In the genomic region with DNA sequence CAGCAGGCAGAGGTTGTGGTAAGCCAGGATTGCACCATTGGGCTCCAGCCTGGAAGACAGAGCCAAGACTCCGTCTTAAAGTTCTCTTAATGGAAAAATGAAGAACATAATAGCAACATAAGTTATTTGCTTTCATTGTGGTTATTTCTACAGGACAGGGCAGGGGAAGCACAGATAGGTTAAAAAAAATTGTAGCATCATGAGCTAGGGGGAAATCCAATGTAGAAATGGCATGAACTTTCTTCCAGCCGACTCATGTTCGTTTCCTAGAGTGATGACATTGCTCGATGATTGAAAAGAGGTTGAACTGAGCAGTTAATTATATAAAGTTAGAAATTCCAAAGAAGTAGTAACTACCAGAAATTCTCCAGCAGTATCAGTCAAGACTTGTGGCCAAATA, we compare ENCODE assay signal across 10 cellular contexts. TPM values are rescaled to one million over a fixed set of nuclear protein-coding genes. Genes with fewer than 3 reads are reported as not detected.
DNase-seq lines count a peak whose midpoint lies in the region; ATAC-seq, FAIRE-seq and TF ChIP-seq lines count a peak whose summit lies in the region.
"Had no signal": no experiment of that assay in that cellular context is flagged by ENCODE, and none has a peak within 500 bp of the region (broad histone marks: within the 10 kb centered on the region; RNA-seq: fewer than 3 reads in every experiment).

No MANE protein-coding gene starts in this region.

- H4K20me1 ChIP-seq in BLaER1 = peaks cover 100% of the 10 kb centered on the region
- H4K20me1 ChIP-seq in GM23248 (ENCODE audit: insufficient read depth) = peaks cover 69% of the 10 kb centered on the region

- peak; percentile 45 for DNase-seq in GM23248
- no peak for DNase-seq in naive B cell
- no peak for DNase-seq in kidney
- DNase-seq in stimulated activated CD4-positive, alpha-beta T cell treated with anti-CD3 and anti-CD28 coated beads, Interleukin-4, amount 100 ng/mL, for 24 hours = no peak
- no peak for DNase-seq in testis
- DNase-seq in NCI-H146 (lab: John Stamatoyannopoulos, UW) = no peak
- DNase-seq: islet precursor cell, NCI-H774 had no signal

- H3K4me1 ChIP-seq in BLaER1 (peaks cover 67% of the 10 kb centered on the region), GM23248 (ENCODE audit: insufficient read depth) (peaks cover 71% of the 10 kb centered on the region), kidney (ENCODE audit: control insufficient read depth in 1 of 2, insufficient read depth in 1 of 2, low read depth in 1 of 2, low read length in 2 of 2) (peaks cover 12 to 21% of the 10 kb centered on the region in 2 donors), testis (peaks cover 25% of the 10 kb centered on the region)

- no peak for TF ChIP-seq POLR2A in testis (IDR thresholded peaks at IDR 0.05)

- peaks cover 52% of the 10 kb centered on the region for H3F3A ChIP-seq in GM23248 (ENCODE audit: insufficient read depth)

- 0 out of 2 replicates have a peak overlapping the region, but pooled peaks have one; percentile 17 for H3K4me2 ChIP-seq in BLaER1
- H3K4me2 ChIP-seq in GM23248 (ENCODE audit: unreplicated experiment) = peak overlapping the region; percentile 33

- H3K36me3 Mint-ChIP-seq in naive B cell = no peaks in the 10 kb centered on the region

- H3K9me3 Mint-ChIP-seq in naive B cell = no peaks in the 10 kb centered on the region

- no peak overlapping the region for H2AFZ ChIP-seq in GM23248

- peak overlapping the region in 3 of 8 donors; percentile 0 to 25 (median 15) for H3K4me3 Mint-ChIP-seq in naive B cell

- H3K27ac ChIP-seq in BLaER1 (no peak overlapping the region), GM23248 (peak overlapping the region; percentile 28), cingulate gyrus (ENCODE audit: low read depth, low read length) (peak overlapping the region; percentile 7), kidney (ENCODE audit: low read depth in 2 of 2, low read length in 2 of 2) (no peak overlapping the region), testis (peak overlapping the region in 1 of 2 donors; percentile 5)

- no peaks in the 10 kb centered on the region for H3K27me3 ChIP-seq in BLaER1
- H3K27me3 ChIP-seq in GM23248 (replicated peaks; ENCODE audit: insufficient read depth) = no peaks in the 10 kb centered on the region
- H3K27me3 ChIP-seq in testis = no peaks in the 10 kb centered on the region

- H3K27ac Mint-ChIP-seq in naive B cell = peak overlapping the region in 5 of 6 donors; percentile 46 to 88 (median 86)

- H3K4me3 ChIP-seq in BLaER1 = no peak overlapping the region
- no peak overlapping the region for H3K4me3 ChIP-seq in GM23248
- no peak overlapping the region for H3K4me3 ChIP-seq in kidney (ENCODE audit: low read length in 2 of 2)
- no peak overlapping the region for H3K4me3 ChIP-seq in testis

- H3K9me3 ChIP-seq in BLaER1 (no peaks in the 10 kb centered on the region), GM23248 (ENCODE audit: low read depth) (no peaks in the 10 kb centered on the region), kidney (ENCODE audit: control insufficient read depth in 1 of 2, low read length in 2 of 2) (no peaks in the 10 kb centered on the region), testis (no peaks in the 10 kb centered on the region)

- peaks cover 98% of the 10 kb centered on the region for H3K79me2 ChIP-seq in GM23248 (ENCODE audit: insufficient read depth)

- H3K9ac ChIP-seq in BLaER1 = no peak overlapping the region
- no peak overlapping the region for H3K9ac ChIP-seq in GM23248
- H3K9ac ChIP-seq in kidney (ENCODE audit: low read length in 2 of 2) = no peak overlapping the region

- H3K4me1 Mint-ChIP-seq in naive B cell = peaks cover 45 to 79% (median 68%) of the 10 kb centered on the region in 3 donors

- in situ Hi-C loops in GM23248 (cut with MboI) = no loop called here

- 38 to 42% methylated on average over 4 of the region's 4 CpGs for WGBS in GM23248 (ENCODE audit: low coverage in 1 of 2, low lambda C conversion rate in 2 of 2, missing lambda C conversion rate in 2 of 2), 2 experiments
- 70 to 77% methylated on average over 4 of the region's 4 CpGs for WGBS in testis, 2 donors

- H3K36me3 ChIP-seq in BLaER1 (peaks cover 80% of the 10 kb centered on the region), GM23248 (ENCODE audit: low read depth) (no peaks in the 10 kb centered on the region; the same call in 1 of the 2 replicates), kidney (ENCODE audit: control insufficient read depth in 1 of 2, insufficient read depth in 2 of 2, low read length in 2 of 2) (peaks cover 0 to 1% of the 10 kb centered on the region in 2 donors), testis (ENCODE audit: low read depth, missing control alignments) (no peaks in the 10 kb centered on the region)

- no peak for FAIRE-seq in kidney (lab: Jason Lieb, UNC)

- peak; percentile 60 to 63 for ATAC-seq in naive B cell (ENCODE audit: low read depth in 2 of 2)

- H3K27me3 Mint-ChIP-seq in naive B cell = no peaks in the 10 kb centered on the region

- intact Hi-C loops in kidney (cut with DNase I) = no loop called here
- intact Hi-C loops in testis (cut with DNase I; ENCODE audit: low total_unique reads) = no loop called here

- TF ChIP-seq CTCF in kidney (IDR thresholded peaks at IDR 0.05; ENCODE audit: borderline replicate concordance, extremely low read depth, insufficient read depth) = no peak
- no peak for TF ChIP-seq CTCF in testis (IDR thresholded peaks at IDR 0.05)

- no peaks in the 10 kb centered on the region for H3K9me2 ChIP-seq in GM23248 (ENCODE audit: insufficient read depth)

RNA-seq across cellular contexts. Expression of a gene that starts 8.5 kb away (rescaled TPM):
- 68.8 and 95.4 TPM in 2 replicates for total RNA-seq in GM23248 (2014; rRNA removed; shearing (Covaris generic))
- polyA plus RNA-seq in GM23248 (2016; fragmentation: Nextera tagmentation; extraction: Ambion mirVana) (612 and 613 TPM in 2 replicates), naive B cell (ENCODE audit: low read depth in 6 of 6) (100 to 1,000 TPM; 228 to 346 (median 298) TPM), kidney (ENCODE audit: insufficient read depth, low read depth, low replicate concordance) (295 TPM), testis (ENCODE audit: insufficient read depth, low read depth, low replicate concordance) (194 TPM)
- total RNA-seq in kidney (321 TPM), testis (100 to 1,000 TPM; 142 to 143 TPM)

RNA-seq across cellular contexts. Expression of a gene that starts 34.0 kb away (rescaled TPM):
- total RNA-seq in GM23248 (2014; rRNA removed; shearing (Covaris generic)) = 18.0 and 23.7 TPM in 2 replicates
- polyA plus RNA-seq in GM23248 (2016; fragmentation: Nextera tagmentation; extraction: Ambion mirVana) (21.0 and 21.1 TPM in 2 replicates), naive B cell (ENCODE audit: low read depth in 6 of 6) (10 to 100 TPM in 2 of 6 donors, 1 to 10 TPM in 4; 4.3 to 12.2 (median 8.8) TPM), kidney (ENCODE audit: insufficient read depth, low read depth, low replicate concordance) (11.8 TPM), testis (ENCODE audit: insufficient read depth, low read depth, low replicate concordance) (142 TPM)
- total RNA-seq in kidney (11.6 TPM), testis (100 to 1,000 TPM in 1 of 2 donors, 10 to 100 TPM in 1; 59.5 to 124 TPM)

Comparison
In these comparisons a context has a peak if more than half of its experiments do, and no peak if none do; other contexts are left out.
1. H3K27ac ChIP-seq: peak in GM23248 (single experiment) and cingulate gyrus (single experiment); none in BLaER1 (single experiment) and kidney (0 of 2).